11 cellular contexts compared by ENCODE assay signal in genomic region chr10:45557275-45557905, GRCh38.
DNase-seq lines count a peak whose midpoint lies in the region; ATAC-seq, FAIRE-seq and TF ChIP-seq lines count a peak whose summit lies in the region.
"Had no signal": no experiment of that assay in that cellular context is flagged by ENCODE, and none has a peak within 500 bp of the region (broad histone marks: within the 10 kb centered on the region; RNA-seq: fewer than 3 reads in every experiment).

No MANE protein-coding gene starts in this region.

- peaks cover 18% of the 10 kb centered on the region for H3K36me3 Mint-ChIP-seq in activated CD4-positive, alpha-beta T cell treated with anti-CD3 and anti-CD28 coated beads, Interleukin-2, amount 10 ng/mL, durations not matched to agents 7 days and 5 days (ENCODE audit: low read depth)
- H3K36me3 Mint-ChIP-seq in stimulated activated effector memory CD8-positive, alpha-beta T cell treated with anti-CD3 and anti-CD28 coated beads, Interleukin-12 subunit alpha, Interleukin-12 subunit beta, amount 100 ng/mL, for 72 hours = no peaks in the 10 kb centered on the region

- H3K9me3 Mint-ChIP-seq in activated CD4-positive, alpha-beta T cell treated with anti-CD3 and anti-CD28 coated beads, Interleukin-2, amount 10 ng/mL, durations not matched to agents 7 days and 5 days = peaks cover 5% of the 10 kb centered on the region
- no peaks in the 10 kb centered on the region for H3K9me3 Mint-ChIP-seq in stimulated activated effector memory CD8-positive, alpha-beta T cell treated with anti-CD3 and anti-CD28 coated beads, Interleukin-12 subunit alpha, Interleukin-12 subunit beta, amount 100 ng/mL, for 72 hours

- H3K36me3 ChIP-seq in Karpas-422 (ENCODE audit: insufficient read depth, low read length) (peaks cover 6% of the 10 kb centered on the region; the same call in 1 of the 2 replicates), K562 (ENCODE audit: control insufficient read depth, insufficient read depth, low read length) (peaks cover 6% of the 10 kb centered on the region; the same call in 2 of the 3 replicates)
- H3K36me3 ChIP-seq: prostate gland, thoracic aorta had no signal

- no peak overlapping the region for H3K27ac ChIP-seq in Karpas-422 (ENCODE audit: low read length)
- peak overlapping the region; percentile 42; the same call in 2 of the 3 replicates for H3K27ac ChIP-seq in K562 (ENCODE audit: extremely low read depth, low read depth, low read length)
- H3K27ac ChIP-seq: prostate gland, thoracic aorta had no signal

- peak; percentile 48 for FAIRE-seq in K562 (lab: Jason Lieb, UNC)

- H3K79me2 ChIP-seq in Karpas-422 (ENCODE audit: low read length) (peaks cover 96% of the 10 kb centered on the region), K562 (ENCODE audit: control insufficient read depth, insufficient read depth, low read length) (peaks cover 29% of the 10 kb centered on the region)

- POLR2A ChIA-PET in activated CD4-positive, alpha-beta T cell treated with anti-CD3 and anti-CD28 coated beads, Interleukin-2, amount 10 ng/mL, durations not matched to agents 7 days and 5 days (lab: Charles Lee) = no interaction called here
- POLR2A ChIA-PET in K562 (lab: Yijun Ruan, JAX) = interaction anchor here (1.8 kb wide), 1 partner anchor 24 kb away, joined by 9 read pairs; no protein-coding TSS in a partner anchor

- H3K9me2 ChIP-seq in Karpas-422 (replicated peaks; ENCODE audit: insufficient read depth, low read length) = no peaks in the 10 kb centered on the region

- WGBS in K562 (ENCODE audit: insufficient coverage, low coverage, missing lambda C conversion rate) = 49% methylated on average over 9 of the region's 9 CpGs

- H3K9me3 ChIP-seq in Karpas-422 (ENCODE audit: low read length) (no peaks in the 10 kb centered on the region), K562 (replicated peaks; ENCODE audit: control insufficient read depth, insufficient read depth, low read depth, low read length) (no peaks in the 10 kb centered on the region)
- H3K9me3 ChIP-seq: prostate gland, thoracic aorta had no signal

- no peak for TF ChIP-seq POLR2A in K562 (conservative IDR thresholded peaks at IDR 0.05)

- H3K4me3 ChIP-seq in Karpas-422 (ENCODE audit: low read length) = no peak overlapping the region
- H3K4me3 ChIP-seq in K562 = no peak overlapping the region
- H3K4me3 ChIP-seq: prostate gland, thoracic aorta had no signal

- H3K27me3 ChIP-seq in Karpas-422 (ENCODE audit: low read length) = no peaks in the 10 kb centered on the region
- H3K27me3 ChIP-seq in K562 (ENCODE audit: control insufficient read depth in 2 of 2, insufficient read depth in 2 of 2, low read length in 2 of 2) = no peaks in the 10 kb centered on the region

- no peak overlapping the region for H3K9ac ChIP-seq in Karpas-422 (ENCODE audit: low read length)
- no peak overlapping the region for H3K9ac ChIP-seq in K562 (ENCODE audit: insufficient read depth in 1 of 2, low read depth in 2 of 2, low read length in 2 of 2)

- intact Hi-C loops in K562 (cut with micrococcal nuclease) = no loop called here

- in situ Hi-C loops in K562 (cut with MboI) = no loop called here

- ATAC-seq in K562 (peak; percentile 94), HG02970 (IDR thresholded peaks at IDR 0.05; ENCODE audit: low FRiP score, unreplicated experiment) (no peak)
- peak; percentile 85 for ATAC-seq in stimulated activated effector memory CD8-positive, alpha-beta T cell treated with anti-CD3 and anti-CD28 coated beads, Interleukin-12 subunit alpha, Interleukin-12 subunit beta, amount 100 ng/mL, for 72 hours

- DNase-seq in activated CD4-positive, alpha-beta T cell treated with anti-CD3 and anti-CD28 coated beads, Interleukin-2, amount 10 ng/mL, durations not matched to agents 7 days and 5 days = peak; percentile 38
- no peak for DNase-seq in activated CD4-positive, alpha-beta T cell treated with anti-CD3 and anti-CD28 coated beads, Interleukin-2, amount 50 U/mL, for 4 hours
- DNase-seq in Karpas-422 (peak; percentile 52), K562 (ENCODE audit: extremely low read depth in 1 of 4, low spot score in 3 of 4) (peak in 2 of 4 experiments; percentile 49 to 58), NK-92 (lab: John Stamatoyannopoulos, UW; ENCODE audit: unreplicated experiment) (no peak)
- no peak for DNase-seq in stimulated activated effector memory CD8-positive, alpha-beta T cell treated with anti-CD3 and anti-CD28 coated beads, Interleukin-12 subunit alpha, Interleukin-12 subunit beta, amount 100 ng/mL, for 72 hours (ENCODE audit: low spot score in 2 of 2)
- no peak for DNase-seq in stimulated activated CD4-positive, alpha-beta T cell treated with anti-CD3 and anti-CD28 coated beads, Interleukin-4, amount 100 ng/mL, for 4 hours
- DNase-seq: NCI-H187 treated with DMSO at 0.1 percent for 48 hours had no signal

- H3K4me1 ChIP-seq in Karpas-422 (ENCODE audit: low read length) (peaks cover 19% of the 10 kb centered on the region), K562 (replicated peaks in 1 of 2; ENCODE audit: control insufficient read depth in 2 of 2, insufficient read depth in 2 of 2, low read length in 2 of 2) (peaks cover 0 to 15% of the 10 kb centered on the region in 2 experiments; a peak in 4 of 5 replicates)
- H3K4me1 ChIP-seq: prostate gland had no signal

- H3K4me2 ChIP-seq in Karpas-422 (ENCODE audit: low read depth, low read length, poor library complexity, severe bottlenecking) (peak overlapping the region; percentile 4), K562 (ENCODE audit: insufficient read depth, low read length) (peak overlapping the region; percentile 58)

- H3K4me3 Mint-ChIP-seq in activated CD4-positive, alpha-beta T cell treated with anti-CD3 and anti-CD28 coated beads, Interleukin-2, amount 10 ng/mL, durations not matched to agents 7 days and 5 days = peak overlapping the region; percentile 23
- H3K4me3 Mint-ChIP-seq in stimulated activated effector memory CD8-positive, alpha-beta T cell treated with anti-CD3 and anti-CD28 coated beads, Interleukin-12 subunit alpha, Interleukin-12 subunit beta, amount 100 ng/mL, for 72 hours = peak overlapping the region; percentile 51

- peaks cover 35% of the 10 kb centered on the region for H3K4me1 Mint-ChIP-seq in activated CD4-positive, alpha-beta T cell treated with anti-CD3 and anti-CD28 coated beads, Interleukin-2, amount 10 ng/mL, durations not matched to agents 7 days and 5 days
- peaks cover 37% of the 10 kb centered on the region for H3K4me1 Mint-ChIP-seq in stimulated activated effector memory CD8-positive, alpha-beta T cell treated with anti-CD3 and anti-CD28 coated beads, Interleukin-12 subunit alpha, Interleukin-12 subunit beta, amount 100 ng/mL, for 72 hours

- no peaks in the 10 kb centered on the region for H3K9me1 ChIP-seq in K562 (ENCODE audit: control insufficient read depth, insufficient read depth, low read length)

- H2AFZ ChIP-seq in Karpas-422 (ENCODE audit: low read length) (peak overlapping the region; percentile 23; the same call in 1 of the 2 replicates), K562 (ENCODE audit: low read depth, low read length) (peak overlapping the region; percentile 69)

- TF ChIP-seq RAD21 in K562 (CRISPR knock-in tag; conservative IDR thresholded peaks at IDR 0.05 in 1 of 2, IDR thresholded peaks at IDR 0.05 in 1 of 2) = no peak

- CTCF ChIA-PET in activated CD4-positive, alpha-beta T cell treated with anti-CD3 and anti-CD28 coated beads, Interleukin-2, amount 10 ng/mL, durations not matched to agents 7 days and 5 days (lab: Charles Lee) = no interaction called here
- CTCF ChIA-PET in K562 (lab: Yijun Ruan, JAX; ENCODE audit: low intra/inter-chr PET ratio) = no interaction called here

- H3K27ac Mint-ChIP-seq in activated CD4-positive, alpha-beta T cell treated with anti-CD3 and anti-CD28 coated beads, Interleukin-2, amount 10 ng/mL, durations not matched to agents 7 days and 5 days = peak overlapping the region; percentile 80
- peak overlapping the region; percentile 79 for H3K27ac Mint-ChIP-seq in stimulated activated effector memory CD8-positive, alpha-beta T cell treated with anti-CD3 and anti-CD28 coated beads, Interleukin-12 subunit alpha, Interleukin-12 subunit beta, amount 100 ng/mL, for 72 hours

- no peaks in the 10 kb centered on the region for H4K20me1 ChIP-seq in Karpas-422 (ENCODE audit: insufficient read depth, low read depth, low read length)
- no peaks in the 10 kb centered on the region for H4K20me1 ChIP-seq in K562 (replicated peaks; ENCODE audit: control insufficient read depth, insufficient read depth, low read length)

- no peak for TF ChIP-seq CTCF in K562 (IDR thresholded peaks at IDR 0.05 in 2 of 3, conservative IDR thresholded peaks at IDR 0.05 in 1 of 3; ENCODE audit: insufficient read depth in 2 of 3, low read depth in 1 of 3, low read length in 3 of 3)

- BruUV-seq in K562 (replicated peaks; lab: Mats Ljungman, UMichigan) = no TSS peak

- H3K27me3 Mint-ChIP-seq in activated CD4-positive, alpha-beta T cell treated with anti-CD3 and anti-CD28 coated beads, Interleukin-2, amount 10 ng/mL, durations not matched to agents 7 days and 5 days = no peaks in the 10 kb centered on the region

- no peak for TF ChIP-seq EP300 in K562 (IDR thresholded peaks at IDR 0.05; ENCODE audit: low read length)

TF ChIP-seq in K562, 482 proteins besides CTCF, POLR2A, EP300 and RAD21 (continues in another document):
- TF ChIP-seq ZNF354B (CRISPR knock-in tag; IDR thresholded peaks at IDR 0.05) = no peak
- TF ChIP-seq ZBTB49 (CRISPR knock-in tag; IDR thresholded peaks at IDR 0.05; ENCODE audit: borderline replicate concordance) = no peak
- no peak for TF ChIP-seq NCOA6 (IDR thresholded peaks at IDR 0.05)

Comparison
In these comparisons a context has a peak if more than half of its experiments do, and no peak if none do; other contexts are left out.
1. DNase-seq: peak in activated CD4-positive, alpha-beta T cell treated with anti-CD3 and anti-CD28 coated beads, Interleukin-2, amount 10 ng/mL, durations not matched to agents 7 days and 5 days (single experiment) and Karpas-422 (single experiment); none in activated CD4-positive, alpha-beta T cell treated with anti-CD3 and anti-CD28 coated beads, Interleukin-2, amount 50 U/mL, for 4 hours (0 of 2), stimulated activated effector memory CD8-positive, alpha-beta T cell treated with anti-CD3 and anti-CD28 coated beads, Interleukin-12 subunit alpha, Interleukin-12 subunit beta, amount 100 ng/mL, for 72 hours (0 of 2), stimulated activated CD4-positive, alpha-beta T cell treated with anti-CD3 and anti-CD28 coated beads, Interleukin-4, amount 100 ng/mL, for 4 hours (0 of 2) and NK-92 (single experiment).